8 cellular contexts compared by ENCODE assay signal in the genomic region with DNA sequence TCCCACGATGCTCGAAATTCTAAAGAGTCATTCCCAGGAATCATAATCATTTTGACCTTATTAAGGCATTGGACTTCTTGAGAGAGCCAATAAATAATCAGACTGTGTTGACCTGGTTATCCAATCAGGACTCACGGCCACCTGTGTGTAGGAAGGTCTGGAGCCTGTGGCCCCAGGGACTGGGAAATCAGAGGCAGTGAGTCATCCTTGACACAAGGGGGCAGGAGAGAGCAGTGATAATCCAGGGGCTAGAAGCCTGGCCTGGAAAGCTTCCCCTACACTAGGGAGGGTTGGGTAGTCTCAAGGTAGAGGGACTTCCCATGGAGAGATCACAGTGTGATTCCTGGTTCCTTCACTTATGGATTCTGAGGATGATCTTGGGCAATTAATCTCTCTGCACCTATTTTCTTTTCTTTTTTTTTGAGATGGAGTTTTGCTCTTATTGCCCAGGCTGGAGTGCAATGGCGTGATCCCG. TPM values are rescaled to one million over a fixed set of nuclear protein-coding genes. Genes with fewer than 3 reads are reported as not detected.
DNase-seq lines count a peak whose midpoint lies in the region; ATAC-seq and TF ChIP-seq lines count a peak whose summit lies in the region.

No MANE protein-coding gene starts in this region.

- H3K4me3 ChIP-seq in CD4-positive, alpha-beta memory T cell (ENCODE audit: low read length in 2 of 2): no peak overlapping the region
- H3K4me3 ChIP-seq in cardiac muscle cell: no peak overlapping the region
- H3K4me3 ChIP-seq in gastrocnemius medialis: no peak overlapping the region

- peak overlapping the region in 4 of 8 donors; percentile 4 to 74 (median 42) for H3K4me3 Mint-ChIP-seq in CD4-positive, alpha-beta memory T cell

- no peaks in the 10 kb centered on the region for H3K27me3 ChIP-seq in CD4-positive, alpha-beta memory T cell (ENCODE audit: insufficient read depth, low read length)
- no peaks in the 10 kb centered on the region for H3K27me3 ChIP-seq in cardiac muscle cell
- no peaks in the 10 kb centered on the region for H3K27me3 ChIP-seq in gastrocnemius medialis

- no peaks in the 10 kb centered on the region for H3K27me3 Mint-ChIP-seq in CD4-positive, alpha-beta memory T cell

- peak; percentile 42 for ATAC-seq in GM21381 (IDR thresholded peaks at IDR 0.05; ENCODE audit: unreplicated experiment)
- ATAC-seq in activated naive CD4-positive, alpha-beta T cell treated with anti-CD3 and anti-CD28 coated beads, Interleukin-2, amount 50 U/mL, for 72 hours: peak; percentile 50 to 56
- peak; percentile 69 to 80 for ATAC-seq in gastrocnemius medialis
- ATAC-seq in HG03521 (IDR thresholded peaks at IDR 0.05; ENCODE audit: unreplicated experiment): no peak

- intact Hi-C loops in CD4-positive, alpha-beta memory T cell (cut with micrococcal nuclease): loop anchor here (1.0 to 5.0 kb wide), 6 partner anchors 46 to 156 kb away; a partner anchor contains a TSS
- intact Hi-C loops in gastrocnemius medialis (cut with DNase I; ENCODE audit: low total_unique reads): loop anchor here (1.0 to 2.0 kb wide), 3 partner anchors 46 to 128 kb away; no protein-coding TSS in a partner anchor

- TF ChIP-seq POLR2A in gastrocnemius medialis (IDR thresholded peaks at IDR 0.05): no peak

- H3K4me1 ChIP-seq in CD4-positive, alpha-beta memory T cell (ENCODE audit: insufficient read depth, low read length): peaks cover 55% of the 10 kb centered on the region
- H3K4me1 ChIP-seq in cardiac muscle cell (ENCODE audit: low read depth): peaks cover 1% of the 10 kb centered on the region
- H3K4me1 ChIP-seq in gastrocnemius medialis: peaks cover 5 to 16% of the 10 kb centered on the region in 2 donors

- peak overlapping the region; percentile 37 to 79 (median 73) for H3K27ac Mint-ChIP-seq in CD4-positive, alpha-beta memory T cell
- no peak overlapping the region for H3K27ac Mint-ChIP-seq in activated naive CD4-positive, alpha-beta T cell treated with anti-CD3 and anti-CD28 coated beads, Interleukin-2, amount 50 U/mL, for 72 hours

- TF ChIP-seq CTCF in cardiac muscle cell (IDR thresholded peaks at IDR 0.05; ENCODE audit: low read depth, low read length) (peak; percentile 77), gastrocnemius medialis (IDR thresholded peaks at IDR 0.05 in 4 of 5, conservative IDR thresholded peaks at IDR 0.05 in 1 of 5) (peak; percentile 75 to 86 (median 82))

- H3K9me3 Mint-ChIP-seq in CD4-positive, alpha-beta memory T cell: peaks cover 0 to 2% (median 0%) of the 10 kb centered on the region in 8 donors
- H3K9me3 Mint-ChIP-seq in activated naive CD4-positive, alpha-beta T cell treated with anti-CD3 and anti-CD28 coated beads, Interleukin-2, amount 50 U/mL, for 72 hours: no peaks in the 10 kb centered on the region

- no peaks in the 10 kb centered on the region for H3K36me3 ChIP-seq in CD4-positive, alpha-beta memory T cell (ENCODE audit: insufficient read depth, low read length)
- H3K36me3 ChIP-seq in cardiac muscle cell: no peaks in the 10 kb centered on the region
- no peaks in the 10 kb centered on the region for H3K36me3 ChIP-seq in gastrocnemius medialis

- H3K9me3 ChIP-seq in CD4-positive, alpha-beta memory T cell (ENCODE audit: control insufficient read depth in 1 of 2, low read length in 2 of 2): no peaks in the 10 kb centered on the region
- no peaks in the 10 kb centered on the region for H3K9me3 ChIP-seq in cardiac muscle cell (ENCODE audit: low read depth)
- H3K9me3 ChIP-seq in gastrocnemius medialis: no peaks in the 10 kb centered on the region

- H3K27ac ChIP-seq in CD4-positive, alpha-beta memory T cell (ENCODE audit: low read depth, low read length): no peak overlapping the region
- H3K27ac ChIP-seq in cardiac muscle cell: no peak overlapping the region
- H3K27ac ChIP-seq in gastrocnemius medialis: peak overlapping the region in 1 of 4 donors; percentile 4

- H3K4me1 Mint-ChIP-seq in CD4-positive, alpha-beta memory T cell: peaks cover 58 to 84% (median 66%) of the 10 kb centered on the region in 4 donors

- in situ Hi-C loops in gastrocnemius medialis (cut with MboI; ENCODE audit: low sequenced_read_pairs in 4 of 4): loop anchor here (5.0 to 10.0 kb wide), 3 partner anchors 46 to 109 kb away; a partner anchor contains a TSS

- peaks cover 43 to 54% of the 10 kb centered on the region in 2 donors for H3K36me3 Mint-ChIP-seq in CD4-positive, alpha-beta memory T cell
- H3K36me3 Mint-ChIP-seq in activated naive CD4-positive, alpha-beta T cell treated with anti-CD3 and anti-CD28 coated beads, Interleukin-2, amount 50 U/mL, for 72 hours: peaks cover 12 to 14% of the 10 kb centered on the region in 2 donors

- peak; percentile 66 to 73 (median 70) for DNase-seq in CD4-positive, alpha-beta memory T cell
- DNase-seq in NAMALWA (ENCODE audit: low spot score) (peak; percentile 86), SK-N-DZ (ENCODE audit: low spot score) (peak; percentile 73), cardiac muscle cell (ENCODE audit: low read depth in 1 of 2, low spot score in 1 of 2) (peak; percentile 67 to 70), gastrocnemius medialis (peak; percentile 45 to 66)
- peak in 1 of 2 donors; percentile 74 for DNase-seq in activated naive CD4-positive, alpha-beta T cell treated with anti-CD3 and anti-CD28 coated beads, Interleukin-2, amount 50 U/mL, for 72 hours (ENCODE audit: low spot score in 2 of 2)

- CTCF ChIA-PET in CD4-positive, alpha-beta memory T cell (lab: Charles Lee; ENCODE audit: partially characterized antibody): interaction anchor here (0.9 to 5.9 kb wide), 16 partner anchors 9 to 130 kb away, joined by 3 to 99 read pairs (median 6); a partner anchor contains a TSS

- POLR2A ChIA-PET in CD4-positive, alpha-beta memory T cell (lab: Charles Lee; ENCODE audit: partially characterized antibody): interaction anchor here (0.5 to 3.9 kb wide), 6 partner anchors 16 to 121 kb away, joined by 3 to 31 read pairs (median 7); a partner anchor contains a TSS

RNA-seq across cellular contexts. Expression of a gene that starts 4.7 kb away (rescaled TPM):
- total RNA-seq in CD4-positive, alpha-beta memory T cell: 10 to 100 TPM; 31.8 to 33.2 TPM
- 10 to 100 TPM; 31.5 to 38.6 TPM for polyA plus RNA-seq in CD4-positive, alpha-beta memory T cell
- polyA plus RNA-seq in SK-N-DZ (2014; cell fraction: cytosol; rRNA removed): 0.07 and 0.42 TPM in 2 replicates
- polyA plus RNA-seq in SK-N-DZ (2014; cell fraction: nucleus; rRNA removed): 0.05 TPM in 1 of 2 replicates, not detected in the other
- 10 to 100 TPM; 13.5 to 27.4 TPM for total RNA-seq in activated naive CD4-positive, alpha-beta T cell treated with anti-CD3 and anti-CD28 coated beads, Interleukin-2, amount 50 U/mL, for 72 hours
- 0.12 and 0.21 TPM in 2 replicates for total RNA-seq in cardiac muscle cell
- 1.4 TPM in 1 of 2 replicates, not detected in the other for polyA plus RNA-seq in cardiac muscle cell
- total RNA-seq in gastrocnemius medialis: 1 to 10 TPM; 1.6 to 3.5 (median 3.0) TPM

RNA-seq across cellular contexts. Expression of a gene that starts 15.8 kb away (rescaled TPM):
- total RNA-seq in CD4-positive, alpha-beta memory T cell: 10 to 100 TPM; 21.3 to 21.7 TPM
- 10 to 100 TPM in 1 of 2 donors, 1 to 10 TPM in 1; 7.8 to 11.5 TPM for polyA plus RNA-seq in CD4-positive, alpha-beta memory T cell
- 11.5 and 13.6 TPM in 2 replicates for polyA plus RNA-seq in SK-N-DZ (2014; cell fraction: cytosol; rRNA removed)
- polyA plus RNA-seq in SK-N-DZ (2014; cell fraction: nucleus; rRNA removed): 8.7 and 11.3 TPM in 2 replicates
- total RNA-seq in activated naive CD4-positive, alpha-beta T cell treated with anti-CD3 and anti-CD28 coated beads, Interleukin-2, amount 50 U/mL, for 72 hours: 10 to 100 TPM; 18.7 to 20.3 TPM
- total RNA-seq in cardiac muscle cell (14.7 and 17.5 TPM in 2 replicates), gastrocnemius medialis (1 to 10 TPM; 5.1 to 9.3 (median 6.5) TPM)
- polyA plus RNA-seq in cardiac muscle cell: 8.2 and 17.5 TPM in 2 replicates

RNA-seq across cellular contexts. Expression of a gene that starts 50.1 kb away (rescaled TPM):
- total RNA-seq in CD4-positive, alpha-beta memory T cell: 10 to 100 TPM; 28.0 to 29.3 TPM
- polyA plus RNA-seq in CD4-positive, alpha-beta memory T cell: 10 to 100 TPM; 11.0 to 18.9 TPM
- 6.8 and 8.7 TPM in 2 replicates for polyA plus RNA-seq in SK-N-DZ (2014; cell fraction: cytosol; rRNA removed)
- polyA plus RNA-seq in SK-N-DZ (2014; cell fraction: nucleus; rRNA removed): 5.2 and 6.5 TPM in 2 replicates
- 10 to 100 TPM; 20.3 to 68.4 TPM for total RNA-seq in activated naive CD4-positive, alpha-beta T cell treated with anti-CD3 and anti-CD28 coated beads, Interleukin-2, amount 50 U/mL, for 72 hours
- total RNA-seq in cardiac muscle cell (5.5 and 15.2 TPM in 2 replicates), gastrocnemius medialis (10 to 100 TPM; 18.7 to 39.8 (median 26.1) TPM)
- 7.8 and 11.8 TPM in 2 replicates for polyA plus RNA-seq in cardiac muscle cell

Comparison
In these comparisons a context has a peak if more than half of its experiments do, and no peak if none do; other contexts are left out.
1. H3K27ac Mint-ChIP-seq: peak in CD4-positive, alpha-beta memory T cell (7 of 7); none in activated naive CD4-positive, alpha-beta T cell treated with anti-CD3 and anti-CD28 coated beads, Interleukin-2, amount 50 U/mL, for 72 hours (0 of 2).